23 cellular contexts compared by ENCODE assay signal in genomic region chr11:113814181-113814580, GRCh38. TPM values are rescaled to one million over a fixed set of nuclear protein-coding genes. Genes with fewer than 3 reads are reported as not detected.
A peak's percentile ranks its signal among the peaks of the same experiment; 100 is the strongest.
DNase-seq lines count a peak whose midpoint lies in the region; ATAC-seq, FAIRE-seq and TF ChIP-seq lines count a peak whose summit lies in the region.
"Had no signal": no experiment of that assay in that cellular context is flagged by ENCODE, and none has a peak within 500 bp of the region (broad histone marks: within the 10 kb centered on the region; RNA-seq: fewer than 3 reads in every experiment).

No MANE protein-coding gene starts in this region.

- no peak for DNase-seq in activated CD4-positive, alpha-beta T cell treated with anti-CD3 and anti-CD28 coated beads, Interleukin-2, amount 10 ng/mL, durations not matched to agents 7 days and 5 days
- no peak for DNase-seq in activated CD4-positive, alpha-beta T cell treated with anti-CD3 and anti-CD28 coated beads, Interleukin-2, amount 50 U/mL, for 48 hours
- DNase-seq in WTC11 (ENCODE audit: low spot score) (no peak), endothelial cell of umbilical vein (ENCODE audit: low read depth, low spot score) (peak; percentile 23), retina (peak; percentile 54)
- DNase-seq: CD8-positive, alpha-beta T cell; COR-L47; DMS153; DMS79 treated with DMSO at 0.1 percent for 48 hours; EL; GM23248; H7 had no signal

- H3K4me3 ChIP-seq in endothelial cell of umbilical vein (replicated peaks in 1 of 3; ENCODE audit: insufficient read depth in 1 of 3, low read depth in 1 of 3, low read length in 3 of 3): no peak overlapping the region
- H3K4me3 ChIP-seq: GM23248 had no signal

- no peak overlapping the region for H3K4me2 ChIP-seq in endothelial cell of umbilical vein (ENCODE audit: insufficient read depth, low read length)

- peaks cover 23% of the 10 kb centered on the region for H3K36me3 Mint-ChIP-seq in activated CD4-positive, alpha-beta T cell treated with anti-CD3 and anti-CD28 coated beads, Interleukin-2, amount 10 ng/mL, durations not matched to agents 7 days and 5 days (ENCODE audit: low read depth)
- H3K36me3 Mint-ChIP-seq in WTC11: peaks cover 80% of the 10 kb centered on the region

- no peaks in the 10 kb centered on the region for H3K27me3 ChIP-seq in endothelial cell of umbilical vein (ENCODE audit: control insufficient read depth in 2 of 2, insufficient read depth in 2 of 2, low read length in 2 of 2)

- ATAC-seq in WTC11 (no peak), HG02623 (IDR thresholded peaks at IDR 0.05; ENCODE audit: unreplicated experiment) (no peak), GM18502 (IDR thresholded peaks at IDR 0.05; ENCODE audit: poor library complexity, unreplicated experiment) (no peak), HG02840 (IDR thresholded peaks at IDR 0.05; ENCODE audit: low FRiP score, unreplicated experiment) (no peak)
- ATAC-seq: CD8-positive, alpha-beta T cell had no signal

- H3K4me1 Mint-ChIP-seq in activated CD4-positive, alpha-beta T cell treated with anti-CD3 and anti-CD28 coated beads, Interleukin-2, amount 10 ng/mL, durations not matched to agents 7 days and 5 days: no peaks in the 10 kb centered on the region
- peaks cover 11% of the 10 kb centered on the region for H3K4me1 Mint-ChIP-seq in WTC11
- H3K4me1 Mint-ChIP-seq: CD14-positive monocyte had no signal

- H3K27ac Mint-ChIP-seq in activated CD4-positive, alpha-beta T cell treated with anti-CD3 and anti-CD28 coated beads, Interleukin-2, amount 10 ng/mL, durations not matched to agents 7 days and 5 days: peak overlapping the region; percentile 9
- H3K27ac Mint-ChIP-seq in WTC11: peak overlapping the region; percentile 53
- H3K27ac Mint-ChIP-seq: CD14-positive monocyte; CD8-positive, alpha-beta T cell had no signal

- POLR2A ChIA-PET in activated CD4-positive, alpha-beta T cell treated with anti-CD3 and anti-CD28 coated beads, Interleukin-2, amount 10 ng/mL, durations not matched to agents 7 days and 5 days (lab: Charles Lee): no interaction called here
- POLR2A ChIA-PET in WTC11 (lab: Charles Lee): no interaction called here
- POLR2A ChIA-PET in endothelial cell of umbilical vein (lab: Charles Lee): interaction anchor here (0.6 kb wide), 1 partner anchor 61 kb away, joined by 3 read pairs; the partner anchor contains the start of gene USP28

- CTCF ChIA-PET in activated CD4-positive, alpha-beta T cell treated with anti-CD3 and anti-CD28 coated beads, Interleukin-2, amount 10 ng/mL, durations not matched to agents 7 days and 5 days (lab: Charles Lee): interaction anchor here (0.7 kb wide), 1 partner anchor 136 kb away, joined by 3 read pairs; no protein-coding TSS in a partner anchor
- CTCF ChIA-PET in WTC11 (lab: Charles Lee): interaction anchor here (2.2 to 3.2 kb wide), 2 partner anchors 7 to 17 kb away, joined by 12 to 17 read pairs; no protein-coding TSS in a partner anchor
- CTCF ChIA-PET in endothelial cell of umbilical vein (lab: Charles Lee): interaction anchor here (1.0 to 3.3 kb wide), 3 partner anchors 8 to 18 kb away, joined by 3 to 17 read pairs (median 3); no protein-coding TSS in a partner anchor

- intact Hi-C loops in endothelial cell of umbilical vein (cut with micrococcal nuclease): no loop called here

- TF ChIP-seq POLR2A in endothelial cell of umbilical vein (IDR thresholded peaks at IDR 0.05; ENCODE audit: low read depth, low read length): no peak

- no peak overlapping the region for H3K4me3 Mint-ChIP-seq in activated CD4-positive, alpha-beta T cell treated with anti-CD3 and anti-CD28 coated beads, Interleukin-2, amount 10 ng/mL, durations not matched to agents 7 days and 5 days
- H3K4me3 Mint-ChIP-seq in WTC11: no peak overlapping the region
- H3K4me3 Mint-ChIP-seq: CD14-positive monocyte; CD8-positive, alpha-beta T cell had no signal

- no peaks in the 10 kb centered on the region for H4K20me1 ChIP-seq in endothelial cell of umbilical vein (replicated peaks; ENCODE audit: control insufficient read depth, extremely low read depth, insufficient read depth, low read length)

- no peak for FAIRE-seq in endothelial cell of umbilical vein (lab: Jason Lieb, UNC)
- FAIRE-seq: D721Med, G401.6, GM12891, HTR-8/SVneo had no signal

- no peaks in the 10 kb centered on the region for H3K9me1 ChIP-seq in endothelial cell of umbilical vein (replicated peaks; ENCODE audit: control insufficient read depth, extremely low read depth, insufficient read depth, low read length)

- H3K9ac ChIP-seq in endothelial cell of umbilical vein (replicated peaks; ENCODE audit: extremely low read depth, insufficient read depth, low read length): no peak overlapping the region
- H3K9ac ChIP-seq: GM23248 had no signal

- no peaks in the 10 kb centered on the region for H3K4me1 ChIP-seq in endothelial cell of umbilical vein (ENCODE audit: control insufficient read depth, extremely low read depth, insufficient read depth, low read length)

- H3K27ac ChIP-seq in endothelial cell of umbilical vein (ENCODE audit: insufficient read depth, low read depth, low read length): no peak overlapping the region
- H3K27ac ChIP-seq: 22Rv1, GM23248 had no signal

- peaks cover 2 to 3% of the 10 kb centered on the region in 2 experiments for H3K36me3 ChIP-seq in endothelial cell of umbilical vein (ENCODE audit: control insufficient read depth in 2 of 2, extremely low read depth in 1 of 2, insufficient read depth in 2 of 2, low read length in 2 of 2)

- no TSS peak for BruUV-seq in endothelial cell of umbilical vein (replicated peaks; lab: Mats Ljungman, UMichigan)

- H3K9me3 Mint-ChIP-seq in activated CD4-positive, alpha-beta T cell treated with anti-CD3 and anti-CD28 coated beads, Interleukin-2, amount 10 ng/mL, durations not matched to agents 7 days and 5 days: no peaks in the 10 kb centered on the region
- H3K9me3 Mint-ChIP-seq in WTC11: no peaks in the 10 kb centered on the region
- H3K9me3 Mint-ChIP-seq: CD8-positive, alpha-beta T cell had no signal

- H3K79me2 ChIP-seq in endothelial cell of umbilical vein (ENCODE audit: control insufficient read depth, insufficient read depth, low read length): no peaks in the 10 kb centered on the region

- no peak for TF ChIP-seq CTCF in WTC11 (IDR thresholded peaks at IDR 0.05)
- no peak for TF ChIP-seq CTCF in endothelial cell of umbilical vein (IDR thresholded peaks at IDR 0.05; ENCODE audit: extremely low read depth in 1 of 2, insufficient read depth in 1 of 2, low read depth in 1 of 2, low read length in 2 of 2)

- no peaks in the 10 kb centered on the region for H3K27me3 Mint-ChIP-seq in activated CD4-positive, alpha-beta T cell treated with anti-CD3 and anti-CD28 coated beads, Interleukin-2, amount 10 ng/mL, durations not matched to agents 7 days and 5 days
- H3K27me3 Mint-ChIP-seq in WTC11 (ENCODE audit: low read depth): no peaks in the 10 kb centered on the region

- no peaks in the 10 kb centered on the region for H3K9me3 ChIP-seq in endothelial cell of umbilical vein (replicated peaks; ENCODE audit: control insufficient read depth, insufficient read depth, low read length)

- dilution Hi-C loops in endothelial cell of umbilical vein (cut with MboI; ENCODE audit: extremely low pct_ligation_motif_present, low sequenced_read_pairs): no loop called here

- no peak overlapping the region for H2AFZ ChIP-seq in endothelial cell of umbilical vein (ENCODE audit: low read depth, low read length)
- H2AFZ ChIP-seq: GM23248 had no signal

TF ChIP-seq in endothelial cell of umbilical vein, 7 proteins besides CTCF, POLR2A, EP300 and RAD21:
- no peak for TF ChIP-seq MYC (IDR thresholded peaks at IDR 0.05; ENCODE audit: low read depth, low read length)
- no peak for TF ChIP-seq GATA2 (IDR thresholded peaks at IDR 0.05; ENCODE audit: insufficient read depth, insufficient read length, low read depth, low read length)
- TF ChIP-seq MAX (IDR thresholded peaks at IDR 0.05; ENCODE audit: insufficient read depth, insufficient read length): no peak
- no peak for TF ChIP-seq JUN (IDR thresholded peaks at IDR 0.05; ENCODE audit: borderline replicate concordance, insufficient read depth, insufficient read length, low read depth)
- no peak for TF ChIP-seq POLR2AphosphoS5 (IDR thresholded peaks at IDR 0.05; ENCODE audit: insufficient read depth, low read depth, low read length)
- no peak for TF ChIP-seq FOS (IDR thresholded peaks at IDR 0.05; ENCODE audit: borderline replicate concordance, insufficient read depth, low read length)
- TF ChIP-seq EZH2 (IDR thresholded peaks at IDR 0.05; ENCODE audit: borderline replicate concordance, low read depth, low read length, severe bottlenecking): no peak

RNA-seq across cellular contexts. Expression of gene CLDN25, which starts 34.6 kb away (rescaled TPM):
- not detected for total RNA-seq in activated CD4-positive, alpha-beta T cell treated with anti-CD3 and anti-CD28 coated beads, Interleukin-2, amount 10 ng/mL, durations not matched to agents 7 days and 5 days
- total RNA-seq in WTC11 (2021) (not detected in 3 replicates), endothelial cell of umbilical vein (not detected in 2 replicates)
- polyA plus RNA-seq in endothelial cell of umbilical vein: not detected in 2 replicates
- not detected in 2 replicates for polyA plus RNA-seq in endothelial cell of umbilical vein (2011; cell fraction: cytosol; rRNA removed)
- not detected in 2 replicates for polyA plus RNA-seq in endothelial cell of umbilical vein (2011; cell fraction: nucleus; rRNA removed)
- not detected in 2 replicates for polyA plus RNA-seq in endothelial cell of umbilical vein (2012)
- not detected in 2 replicates for polyA minus RNA-seq in endothelial cell of umbilical vein
- not detected for polyA minus RNA-seq in endothelial cell of umbilical vein (2011; cell fraction: cytosol; rRNA and poly(A)+ RNA removed)
- polyA minus RNA-seq in endothelial cell of umbilical vein (2011; cell fraction: nucleus; rRNA and poly(A)+ RNA removed): not detected in 2 replicates
- total RNA-seq: A673; CD8-positive, alpha-beta T cell; GM23248; H7 had no signal
- polyA plus RNA-seq: BJ, CD14-positive monocyte, GM23248 had no signal

RNA-seq across cellular contexts. Expression of gene ZW10, which starts 40.7 kb away (rescaled TPM):
- total RNA-seq in activated CD4-positive, alpha-beta T cell treated with anti-CD3 and anti-CD28 coated beads, Interleukin-2, amount 10 ng/mL, durations not matched to agents 7 days and 5 days: 10 to 100 TPM; 19.9 to 20.8 TPM
- 17.4 to 18.9 TPM (median 18.0 TPM) in 3 replicates for total RNA-seq in WTC11 (2021)
- 22.1 and 22.9 TPM in 2 replicates for total RNA-seq in endothelial cell of umbilical vein
- polyA plus RNA-seq in endothelial cell of umbilical vein: 6.4 and 7.5 TPM in 2 replicates
- polyA plus RNA-seq in endothelial cell of umbilical vein (2011; cell fraction: cytosol; rRNA removed): 12.4 TPM in 2 replicates
- polyA plus RNA-seq in endothelial cell of umbilical vein (2011; cell fraction: nucleus; rRNA removed): 11.2 and 13.0 TPM in 2 replicates
- polyA plus RNA-seq in endothelial cell of umbilical vein (2012): 17.0 and 24.8 TPM in 2 replicates
- polyA minus RNA-seq in endothelial cell of umbilical vein: 14.8 and 14.9 TPM in 2 replicates
- 13.6 TPM for polyA minus RNA-seq in endothelial cell of umbilical vein (2011; cell fraction: cytosol; rRNA and poly(A)+ RNA removed)
- 15.1 and 18.4 TPM in 2 replicates for polyA minus RNA-seq in endothelial cell of umbilical vein (2011; cell fraction: nucleus; rRNA and poly(A)+ RNA removed)

Comparison
In these comparisons a context has a peak if more than half of its experiments do, and no peak if none do; other contexts are left out.
1. DNase-seq: peak in endothelial cell of umbilical vein (single experiment) and retina (single experiment); none in activated CD4-positive, alpha-beta T cell treated with anti-CD3 and anti-CD28 coated beads, Interleukin-2, amount 10 ng/mL, durations not matched to agents 7 days and 5 days (single experiment), activated CD4-positive, alpha-beta T cell treated with anti-CD3 and anti-CD28 coated beads, Interleukin-2, amount 50 U/mL, for 48 hours (0 of 2) and WTC11 (single experiment).